ENCODE assay signal across 2 cellular contexts in genomic region chr12:120186654-120187053, GRCh38.
TF ChIP-seq lines count a peak whose summit lies in the region.

No MANE protein-coding gene starts in this region.

TF ChIP-seq in IMR-90, 13 proteins besides CTCF, POLR2A, EP300 and RAD21:
- no peak for TF ChIP-seq CEBPB (IDR thresholded peaks at IDR 0.05; ENCODE audit: low read depth, low read length)
- TF ChIP-seq RCOR1 (IDR thresholded peaks at IDR 0.05; ENCODE audit: insufficient replicate concordance, low read length) = no peak
- no peak for TF ChIP-seq BHLHE40 (IDR thresholded peaks at IDR 0.05; ENCODE audit: low read depth, low read length)
- no peak for TF ChIP-seq MAZ (IDR thresholded peaks at IDR 0.05; ENCODE audit: borderline replicate concordance, low read depth, low read length)
- no peak for TF ChIP-seq CHD1 (IDR thresholded peaks at IDR 0.05; ENCODE audit: low read depth, low read length)
- TF ChIP-seq FOS (IDR thresholded peaks at IDR 0.05; ENCODE audit: low read depth, low read length) = no peak
- no peak for TF ChIP-seq MAFK (IDR thresholded peaks at IDR 0.05; ENCODE audit: low read depth, low read length)
- no peak for TF ChIP-seq MXI1 (IDR thresholded peaks at IDR 0.05; ENCODE audit: borderline replicate concordance, low read depth, low read length)
- TF ChIP-seq NFE2L2 (IDR thresholded peaks at IDR 0.05; ENCODE audit: low read depth, low read length) = no peak
- TF ChIP-seq USF2 (IDR thresholded peaks at IDR 0.05; ENCODE audit: low read depth, low read length) = no peak
- no peak for TF ChIP-seq SMC3 (IDR thresholded peaks at IDR 0.05; ENCODE audit: low read depth, low read length)
- no peak for TF ChIP-seq ELK1 (IDR thresholded peaks at IDR 0.05; ENCODE audit: borderline replicate concordance, low read depth, low read length)
- no peak for TF ChIP-seq RFX5 (IDR thresholded peaks at IDR 0.05; ENCODE audit: low read depth, low read length)

TF ChIP-seq in SK-N-SH treated with all-trans-retinoic acid at 6 μM for 48 hours, 23 proteins besides CTCF, POLR2A, EP300 and RAD21:
- TF ChIP-seq ISL1 (CRISPR knock-in tag; IDR thresholded peaks at IDR 0.05) (no peak), ESRRG (CRISPR knock-in tag; IDR thresholded peaks at IDR 0.05) (no peak), SNAI2 (CRISPR knock-in tag; IDR thresholded peaks at IDR 0.05) (no peak), TSHZ2 (CRISPR knock-in tag; IDR thresholded peaks at IDR 0.05) (no peak), ZC3H10 (CRISPR knock-in tag; IDR thresholded peaks at IDR 0.05) (no peak), ZNF70 (CRISPR knock-in tag; IDR thresholded peaks at IDR 0.05) (no peak), BACH2 (CRISPR knock-in tag; IDR thresholded peaks at IDR 0.05; ENCODE audit: borderline replicate concordance) (no peak), TCF4 (CRISPR knock-in tag; IDR thresholded peaks at IDR 0.05; ENCODE audit: borderline replicate concordance) (no peak), ZFP3 (CRISPR knock-in tag; IDR thresholded peaks at IDR 0.05) (no peak), PPARA (CRISPR knock-in tag; IDR thresholded peaks at IDR 0.05; ENCODE audit: borderline replicate concordance) (no peak), PATZ1 (CRISPR knock-in tag; IDR thresholded peaks at IDR 0.05; ENCODE audit: borderline replicate concordance) (no peak)
TF ChIP-seq in SK-N-SH treated with all-trans-retinoic acid at 6 μM for 48 hours: peak in this region for 0.
